Comparison of ENCODE assay signal across 28 cellular contexts in the genomic region with DNA sequence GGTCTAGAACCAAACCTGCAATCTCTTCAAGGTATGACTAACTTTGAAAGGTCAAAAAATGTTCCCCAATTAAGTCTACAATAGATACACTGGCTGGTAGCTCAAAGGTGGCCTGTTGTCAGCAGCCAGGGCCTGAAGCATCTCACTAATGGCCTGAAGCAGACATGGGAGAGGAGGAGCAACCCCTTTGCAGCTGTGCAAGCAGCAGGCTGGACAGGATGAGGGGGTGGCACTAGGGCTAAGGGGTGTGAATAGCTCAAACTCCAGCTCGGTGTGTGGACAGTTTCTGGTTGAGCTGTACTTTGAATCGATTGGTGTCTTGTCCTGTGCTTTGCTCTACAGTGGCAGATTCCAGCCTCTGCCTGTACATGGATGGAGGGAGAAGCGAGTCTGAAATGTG. TPM values are rescaled to one million over a fixed set of nuclear protein-coding genes. Genes with fewer than 3 reads are reported as not detected.
DNase-seq lines count a peak whose midpoint lies in the region; ATAC-seq, FAIRE-seq and TF ChIP-seq lines count a peak whose summit lies in the region.
"Had no signal": no experiment of that assay in that cellular context is flagged by ENCODE, and none has a peak within 500 bp of the region (broad histone marks: within the 10 kb centered on the region; RNA-seq: fewer than 3 reads in every experiment).

No MANE protein-coding gene starts in this region.

- no peaks in the 10 kb centered on the region for H3K9me3 ChIP-seq in SJCRH30 (replicated peaks)
- no peaks in the 10 kb centered on the region for H3K9me3 ChIP-seq in osteoblast (ENCODE audit: low read depth, low read length)
- H3K9me3 ChIP-seq: left lung, ovary, right atrium auricular region, thyroid gland had no signal

- H4K20me1 ChIP-seq in osteoblast (ENCODE audit: insufficient read depth, low read length), result no peaks in the 10 kb centered on the region

- TF ChIP-seq CTCF in osteoblast (IDR thresholded peaks at IDR 0.05; ENCODE audit: extremely low read depth, low read depth, low read length), result no peak
- no peak for TF ChIP-seq CTCF in GM13976 (IDR thresholded peaks at IDR 0.05; ENCODE audit: borderline replicate concordance, control extremely low read depth, extremely low read depth, insufficient read depth, missing control alignments)
- no peak for TF ChIP-seq CTCF in D721Med (IDR thresholded peaks at IDR 0.05; ENCODE audit: insufficient read depth, missing control alignments)

- H3K36me3 ChIP-seq in SJCRH30 (no peaks in the 10 kb centered on the region), osteoblast (ENCODE audit: insufficient read depth, low read length) (no peaks in the 10 kb centered on the region)
- H3K36me3 ChIP-seq: left lung, ovary, right atrium auricular region, thyroid gland had no signal

- H3K4me2 ChIP-seq in osteoblast (ENCODE audit: insufficient read depth, low read length), result no peak overlapping the region

- DNase-seq in GM19239 (ENCODE audit: insufficient read length, low spot score), result no peak
- peak; percentile 29 for DNase-seq in M059J (ENCODE audit: low read depth)
- peak; percentile 30 to 45 for DNase-seq in SJCRH30
- peak; percentile 62 for DNase-seq in osteoblast (ENCODE audit: insufficient read length, low spot score, missing footprints)
- no peak for DNase-seq in GM13976 (ENCODE audit: low spot score)
- no peak for DNase-seq in D721Med (ENCODE audit: insufficient read length, low spot score)
- DNase-seq: activated CD4-positive, alpha-beta T cell treated with anti-CD3 and anti-CD28 coated beads for 48 hours; activated naive CD4-positive, alpha-beta T cell treated with anti-CD3 and anti-CD28 coated beads, Interleukin-2, amount 10 ng/mL, durations not matched to agents 7 days and 5 days; activated T-cell treated with anti-CD3 and anti-CD28 coated beads, Interleukin-2, amount 50 U/mL, for 72 hours; CD4-positive, alpha-beta memory T cell; cortex of kidney; DMS79; foreskin keratinocyte; GF-D8; left lung; naive thymus-derived CD8-positive, alpha-beta T cell; NCI-H1105; NCI-H2081; ovary; stimulated activated CD4-positive, alpha-beta T cell treated with anti-CD3 and anti-CD28 coated beads, Interleukin-4, amount 100 ng/mL, for 4 hours; stimulated activated naive CD4-positive, alpha-beta T cell treated with Interleukin-2 at 50 U/mL for 16 hours; thyroid gland had no signal

- ATAC-seq in GM18519 (IDR thresholded peaks at IDR 0.05; ENCODE audit: low FRiP score, unreplicated experiment), result no peak
- ATAC-seq: activated T-cell treated with anti-CD3 and anti-CD28 coated beads, Interleukin-2, amount 50 U/mL, for 72 hours; esophagus mucosa; foreskin keratinocyte; HCT116; left lung; naive thymus-derived CD8-positive, alpha-beta T cell had no signal

- FAIRE-seq in GM19239 (lab: Jason Lieb, UNC), result peak; percentile 33
- no peak for FAIRE-seq in D721Med (lab: Jason Lieb, UNC)
- FAIRE-seq: bronchial epithelial cell, RCC 7860 had no signal

- no peak overlapping the region for H3K4me3 ChIP-seq in SJCRH30
- no peak overlapping the region for H3K4me3 ChIP-seq in osteoblast (ENCODE audit: insufficient read depth, low read length)
- H3K4me3 ChIP-seq: left lung, ovary, right atrium auricular region, thyroid gland had no signal

- H3K79me2 ChIP-seq in osteoblast (ENCODE audit: insufficient read depth, low read length), result no peaks in the 10 kb centered on the region

- H3K27me3 ChIP-seq in SJCRH30, result no peaks in the 10 kb centered on the region; the same call in 1 of the 2 replicates
- H3K27me3 ChIP-seq in osteoblast (ENCODE audit: insufficient read depth, low read length), result peaks cover 3% of the 10 kb centered on the region
- H3K27me3 ChIP-seq: foreskin keratinocyte, ovary, right atrium auricular region, thyroid gland had no signal

- H3K4me1 ChIP-seq in SJCRH30 (peaks cover 8% of the 10 kb centered on the region), osteoblast (ENCODE audit: insufficient read depth, low read length) (no peaks in the 10 kb centered on the region)
- H3K4me1 ChIP-seq: foreskin keratinocyte, right atrium auricular region, thyroid gland had no signal

- in situ Hi-C loops in GM13976 (cut with MboI; ENCODE audit: low sequenced_read_pairs, unreplicated experiment), result no loop called here

- H3K27ac ChIP-seq in SJCRH30, result no peak overlapping the region
- no peak overlapping the region for H3K27ac ChIP-seq in osteoblast (ENCODE audit: low read depth, low read length)
- H3K27ac ChIP-seq: foreskin keratinocyte, left lung, ovary, right atrium auricular region, thyroid gland had no signal

- no peak overlapping the region for H2AFZ ChIP-seq in osteoblast (ENCODE audit: low read length)

RNA-seq across cellular contexts. Expression of gene DTNB, which starts 34.5 kb away (rescaled TPM):
- 12.2 and 12.5 TPM in 2 replicates for total RNA-seq in M059J (2014; rRNA removed; shearing (Covaris generic))
- 20.5 and 25.1 TPM in 2 replicates for total RNA-seq in SJCRH30 (2014; rRNA removed; shearing (Covaris generic))
- total RNA-seq in osteoblast, result 9.8 and 13.3 TPM in 2 replicates

Comparison
In these comparisons a context has a peak if more than half of its experiments do, and no peak if none do; other contexts are left out.
1. DNase-seq: peak in M059J (single experiment), SJCRH30 (2 of 2) and osteoblast (single experiment); none in GM19239 (single experiment), GM13976 (single experiment) and D721Med (single experiment).